ENCODE assay signal across 8 cellular contexts in the genomic region with DNA sequence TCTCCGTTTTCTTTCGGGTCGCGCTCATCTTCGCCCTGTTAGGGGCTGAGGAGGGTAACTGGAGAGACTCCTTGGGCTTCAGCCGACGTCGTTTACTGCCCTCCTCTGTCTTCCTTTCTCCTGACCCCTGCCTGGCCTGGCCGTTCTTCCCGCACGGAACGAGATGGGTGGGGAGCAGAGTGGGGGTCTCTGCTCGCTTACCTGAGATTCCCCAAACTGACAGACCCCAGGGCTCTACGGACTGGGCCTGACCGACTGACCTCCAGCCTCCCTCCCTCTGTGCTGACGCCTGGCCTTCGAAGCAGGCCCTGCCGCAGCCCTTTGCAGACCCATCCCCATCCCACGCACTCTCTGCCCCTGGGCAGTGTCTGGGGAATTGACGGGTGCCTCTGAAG. TPM values are rescaled to one million over a fixed set of nuclear protein-coding genes. Genes with fewer than 3 reads are reported as not detected.
DNase-seq lines count a peak whose midpoint lies in the region; ATAC-seq and TF ChIP-seq lines count a peak whose summit lies in the region.

No MANE protein-coding gene starts in this region.

- WGBS in heart right ventricle, 2 donors: 0 to 1% methylated on average over 20 of the region's 20 CpGs
- WGBS in sigmoid colon, 2 donors: 0 to 1% methylated on average over 20 of the region's 20 CpGs

- H3K27me3 ChIP-seq in CD4-positive, alpha-beta memory T cell (ENCODE audit: insufficient read depth, low read length): no peaks in the 10 kb centered on the region
- H3K27me3 ChIP-seq in heart right ventricle (no peaks in the 10 kb centered on the region), sigmoid colon (no peaks in the 10 kb centered on the region)

- H3K4me1 Mint-ChIP-seq in CD4-positive, alpha-beta memory T cell: peaks cover 26 to 47% (median 36%) of the 10 kb centered on the region in 4 donors

- ATAC-seq in HG02970 (IDR thresholded peaks at IDR 0.05; ENCODE audit: low FRiP score, unreplicated experiment): peak; percentile 2
- peak in 6 of 8 donors; percentile 4 to 29 (median 7) for ATAC-seq in heart right ventricle
- no peak for ATAC-seq in HG03025 (IDR thresholded peaks at IDR 0.05; ENCODE audit: low FRiP score, unreplicated experiment)

- H3K4me3 ChIP-seq in CD4-positive, alpha-beta memory T cell (ENCODE audit: low read length in 2 of 2): peak overlapping the region; percentile 67 to 94
- H3K4me3 ChIP-seq in heart right ventricle (peak overlapping the region; percentile 49 to 99 (median 86)), sigmoid colon (peak overlapping the region; percentile 70 to 98 (median 95))

- TF ChIP-seq POLR2A in sigmoid colon (IDR thresholded peaks at IDR 0.05): no peak

- peaks cover 0 to 3% of the 10 kb centered on the region in 2 donors for H3K9me3 ChIP-seq in CD4-positive, alpha-beta memory T cell (ENCODE audit: control insufficient read depth in 1 of 2, low read length in 2 of 2)
- H3K9me3 ChIP-seq in heart right ventricle (peaks cover 0 to 14% (median 6%) of the 10 kb centered on the region in 11 donors), sigmoid colon (peaks cover 0 to 6% (median 2%) of the 10 kb centered on the region in 4 donors)

- H3K36me3 Mint-ChIP-seq in CD4-positive, alpha-beta memory T cell: peaks cover 11 to 25% of the 10 kb centered on the region in 2 donors

- intact Hi-C loops in CD4-positive, alpha-beta memory T cell (cut with micrococcal nuclease): loop anchor here (1.0 to 10.0 kb wide), 5 partner anchors 46 to 687 kb away; a partner anchor contains a TSS
- intact Hi-C loops in heart right ventricle (cut with DNase I): loop anchor here in 2 of 10 donors (5.0 kb wide), 1 partner anchor 47 kb away; a partner anchor contains a TSS
- intact Hi-C loops in sigmoid colon (cut with DNase I): loop anchor here (2.0 to 10.0 kb wide), 3 partner anchors 46 to 672 kb away; a partner anchor contains a TSS

- H3K27ac ChIP-seq in CD4-positive, alpha-beta memory T cell (ENCODE audit: low read depth, low read length): peak overlapping the region; percentile 85
- peak overlapping the region; percentile 64 to 97 (median 88) for H3K27ac ChIP-seq in heart right ventricle
- peak overlapping the region; percentile 86 to 92 (median 89) for H3K27ac ChIP-seq in sigmoid colon

- no peak for TF ChIP-seq EP300 in sigmoid colon (IDR thresholded peaks at IDR 0.05)

- H3K4me1 ChIP-seq in CD4-positive, alpha-beta memory T cell (ENCODE audit: insufficient read depth, low read length): peaks cover 30% of the 10 kb centered on the region
- H3K4me1 ChIP-seq in heart right ventricle (peaks cover 4 to 32% (median 25%) of the 10 kb centered on the region in 9 donors), sigmoid colon (peaks cover 0 to 23% (median 17%) of the 10 kb centered on the region in 4 donors)

- no peaks in the 10 kb centered on the region for H3K27me3 Mint-ChIP-seq in CD4-positive, alpha-beta memory T cell

- peak overlapping the region; percentile 84 to 98 (median 96) for H3K4me3 Mint-ChIP-seq in CD4-positive, alpha-beta memory T cell

- TF ChIP-seq CTCF in heart right ventricle (IDR thresholded peaks at IDR 0.05) (no peak), sigmoid colon (IDR thresholded peaks at IDR 0.05) (no peak)

- peaks cover 8% of the 10 kb centered on the region for H3K36me3 ChIP-seq in CD4-positive, alpha-beta memory T cell (ENCODE audit: insufficient read depth, low read length)
- H3K36me3 ChIP-seq in heart right ventricle: peaks cover 0 to 26% (median 8%) of the 10 kb centered on the region in 9 donors
- H3K36me3 ChIP-seq in sigmoid colon: peaks cover 4 to 20% (median 12%) of the 10 kb centered on the region in 4 donors

- peaks cover 0 to 16% (median 15%) of the 10 kb centered on the region in 8 donors for H3K9me3 Mint-ChIP-seq in CD4-positive, alpha-beta memory T cell

- peak overlapping the region; percentile 77 to 98 (median 95) for H3K27ac Mint-ChIP-seq in CD4-positive, alpha-beta memory T cell

- CTCF ChIA-PET in CD4-positive, alpha-beta memory T cell (lab: Charles Lee; ENCODE audit: partially characterized antibody): no interaction called here

- POLR2A ChIA-PET in CD4-positive, alpha-beta memory T cell (lab: Charles Lee; ENCODE audit: partially characterized antibody): interaction anchor here (0.7 to 2.0 kb wide), 10 partner anchors 9 to 754 kb away, joined by 3 to 17 read pairs (median 3); a partner anchor contains a TSS

- DNase-seq in CD4-positive, alpha-beta memory T cell: peak in 1 of 5 donors; percentile 45
- DNase-seq in activated CD8-positive, alpha-beta memory T cell treated with anti-CD3 and anti-CD28 coated beads, Interleukin-2, amount 50 U/mL, for 48 hours: peak; percentile 59
- DNase-seq in heart right ventricle (no peak), sigmoid colon (peak; percentile 68), NCI-H1694 treated with DMSO at 0.1 percent for 48 hours (lab: John Stamatoyannopoulos, UW) (no peak), NCI-H1105 (lab: John Stamatoyannopoulos, UW) (no peak)

RNA-seq across cellular contexts. Expression of a gene that starts 0.4 kb away (rescaled TPM):
- total RNA-seq in CD4-positive, alpha-beta memory T cell: 10 to 100 TPM; 27.4 to 29.8 TPM
- 10 to 100 TPM; 18.0 to 26.8 TPM for polyA plus RNA-seq in CD4-positive, alpha-beta memory T cell
- 10 to 100 TPM; 18.5 to 25.5 (median 21.9) TPM for total RNA-seq in heart right ventricle
- 10 to 100 TPM; 18.6 to 27.7 TPM for polyA plus RNA-seq in heart right ventricle
- 10 to 100 TPM; 31.8 to 41.0 (median 34.7) TPM for total RNA-seq in sigmoid colon
- polyA plus RNA-seq in sigmoid colon: 10 to 100 TPM; 23.0 to 57.8 (median 49.2) TPM

RNA-seq across cellular contexts. Expression of a gene that starts 46.1 kb away (rescaled TPM):
- total RNA-seq in CD4-positive, alpha-beta memory T cell: 10 to 100 TPM; 14.0 TPM
- polyA plus RNA-seq in CD4-positive, alpha-beta memory T cell: 10 to 100 TPM in 1 of 2 donors, 1 to 10 TPM in 1; 9.6 to 10.6 TPM
- total RNA-seq in heart right ventricle (100 to 1,000 TPM in 5 of 10 donors, 10 to 100 TPM in 5; 82.2 to 211 (median 103) TPM), sigmoid colon (10 to 100 TPM; 53.2 to 96.0 (median 79.0) TPM)
- polyA plus RNA-seq in heart right ventricle (100 to 1,000 TPM in 1 of 2 donors, 10 to 100 TPM in 1; 92.4 to 125 TPM), sigmoid colon (100 to 1,000 TPM in 1 of 3 donors, 10 to 100 TPM in 2; 35.4 to 361 (median 66.2) TPM)

Comparison
In these comparisons a context has a peak if more than half of its experiments do, and no peak if none do; other contexts are left out.
1. DNase-seq: peak in activated CD8-positive, alpha-beta memory T cell treated with anti-CD3 and anti-CD28 coated beads, Interleukin-2, amount 50 U/mL, for 48 hours (single experiment) and sigmoid colon (single experiment); none in heart right ventricle (0 of 2), NCI-H1694 treated with DMSO at 0.1 percent for 48 hours (single experiment) and NCI-H1105 (single experiment).
2. Peak in every context shown above with its lines, with median percentiles within 50 percentile points of each other: H3K27ac ChIP-seq and H3K4me3 ChIP-seq.